5 cellular contexts compared by ENCODE assay signal in the genomic region with DNA sequence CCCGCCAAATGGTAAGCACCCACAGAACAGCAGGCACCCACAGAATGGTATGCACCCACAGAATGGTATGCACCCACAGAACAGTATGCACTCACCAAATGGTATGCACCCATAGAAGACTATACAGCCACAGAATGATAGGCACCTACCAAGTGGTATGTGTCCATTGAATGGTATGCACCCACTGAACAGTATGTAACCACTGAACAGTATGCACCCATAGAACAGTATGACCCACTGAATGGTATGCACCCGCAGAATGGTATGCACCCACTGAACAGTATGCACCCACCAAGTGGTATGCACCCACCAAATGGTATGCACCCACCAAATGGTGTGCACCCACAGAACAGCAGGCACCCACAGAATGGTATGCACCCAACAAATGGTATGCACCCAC.
"Had no signal": no experiment of that assay in that cellular context is flagged by ENCODE, and none has a peak within 500 bp of the region (broad histone marks: within the 10 kb centered on the region; RNA-seq: fewer than 3 reads in every experiment).

No MANE protein-coding gene starts in this region.

- H3K4me2 ChIP-seq: GM23338 had no signal

- H3K27ac Mint-ChIP-seq: GM23338 had no signal

- H3K4me3 Mint-ChIP-seq: GM23338, H9 had no signal

- H2AFZ ChIP-seq: GM23338 had no signal

- ATAC-seq: GM23338, K562 had no signal

- DNase-seq: H9, HCEC 1CT, IMR-90 had no signal

- H3K9me3 Mint-ChIP-seq: H9 had no signal

- H3K4me3 ChIP-seq: GM23338, K562 had no signal
